Comparison of ENCODE assay signal across 1 cellular context in genomic region chr2:238302076-238302475, GRCh38.
A peak's percentile ranks its signal among the peaks of the same experiment; 100 is the strongest.
TF ChIP-seq lines count a peak whose summit lies in the region.

No MANE protein-coding gene starts in this region.

TF ChIP-seq in A549, 52 proteins besides CTCF, POLR2A, EP300 and RAD21 (continued from another document):
- TF ChIP-seq REST (IDR thresholded peaks at IDR 0.05) (no peak), HES2 (IDR thresholded peaks at IDR 0.05) (no peak), BCL3 (IDR thresholded peaks at IDR 0.05) (no peak), HMGXB4 (CRISPR knock-in tag; IDR thresholded peaks at IDR 0.05; ENCODE audit: borderline replicate concordance) (no peak), HOXB13 (CRISPR knock-in tag; IDR thresholded peaks at IDR 0.05; ENCODE audit: low read depth) (no peak), MAFK (IDR thresholded peaks at IDR 0.05; ENCODE audit: partially characterized antibody) (peak; percentile 49), JUNB (IDR thresholded peaks at IDR 0.05) (no peak), EHMT2 (IDR thresholded peaks at IDR 0.05; ENCODE audit: low read depth) (no peak), ELK1 (IDR thresholded peaks at IDR 0.05; ENCODE audit: low read depth, low read length) (no peak), SREBF2 (IDR thresholded peaks at IDR 0.05) (no peak)
